ENCODE assay signal across 8 cellular contexts in genomic region chr10:124696446-124697392, GRCh38.
DNase-seq lines count a peak whose midpoint lies in the region; ATAC-seq and TF ChIP-seq lines count a peak whose summit lies in the region.

No MANE protein-coding gene starts in this region.

- 0 out of 2 replicates have a peak overlapping the region, but pooled peaks have one; percentile 5 for H3K27ac ChIP-seq in RWPE1
- H3K27ac ChIP-seq in layer of hippocampus (ENCODE audit: low read depth, low read length) = peak overlapping the region; percentile 95

- peak; percentile 53 for ATAC-seq in GM18520 (IDR thresholded peaks at IDR 0.05; ENCODE audit: unreplicated experiment)
- peak; percentile 70 for ATAC-seq in GM21786 (IDR thresholded peaks at IDR 0.05; ENCODE audit: unreplicated experiment)

- POLR2A ChIA-PET in RWPE1 (lab: Yijun Ruan, JAX; ENCODE audit: low non-redundant PET) = no interaction called here

- no peak for TF ChIP-seq CTCF in RWPE1 (conservative IDR thresholded peaks at IDR 0.05; ENCODE audit: low read depth)

- DNase-seq in RWPE1 (ENCODE audit: low spot score) (no peak), NCI-H1436 treated with DMSO at 0.1 percent for 48 hours (lab: John Stamatoyannopoulos, UW) (no peak), UCSD-AML1 (lab: John Stamatoyannopoulos, UW; ENCODE audit: unreplicated experiment) (no peak), NOMO-1 (lab: John Stamatoyannopoulos, UW; ENCODE audit: unreplicated experiment in 2 of 2) (no peak), KG1 (lab: John Stamatoyannopoulos, UW) (no peak)

- H3K27me3 ChIP-seq in layer of hippocampus (ENCODE audit: control insufficient read depth, insufficient read depth, low read length) = no peaks in the 10 kb centered on the region

- CTCF ChIA-PET in RWPE1 (lab: Yijun Ruan, JAX) = interaction anchor here (0.7 to 1.6 kb wide), 4 partner anchors 8 to 88 kb away, joined by 3 to 6 read pairs (median 3); no protein-coding TSS in a partner anchor
